ENCODE assay signal across 8 cellular contexts in the genomic region with DNA sequence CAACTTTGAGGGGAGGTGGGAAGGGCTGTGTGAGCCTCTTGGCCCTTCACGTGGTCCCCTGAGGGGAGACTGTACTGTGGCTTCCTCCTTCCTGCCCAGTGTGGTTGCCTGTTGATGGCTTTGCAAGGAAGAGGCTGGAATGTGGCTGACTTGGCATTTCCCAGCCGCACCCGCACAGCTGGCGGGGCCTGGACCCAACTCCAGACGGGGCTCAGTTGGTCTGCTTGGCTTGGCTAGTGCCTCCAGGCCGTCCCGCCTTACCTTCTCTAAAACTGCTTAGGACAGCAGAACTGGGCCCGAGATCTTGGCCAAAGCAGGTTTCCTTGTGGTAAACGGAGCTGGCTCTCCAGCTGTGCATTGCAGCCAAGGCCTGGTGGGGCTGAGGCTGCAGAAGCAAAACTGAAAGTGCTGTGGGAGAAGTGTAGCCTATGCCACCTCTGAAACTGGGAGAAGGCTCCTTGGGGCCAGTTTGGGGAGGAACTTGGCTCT.
A peak's percentile ranks its signal among the peaks of the same experiment; 100 is the strongest.
DNase-seq lines count a peak whose midpoint lies in the region; ATAC-seq and TF ChIP-seq lines count a peak whose summit lies in the region.

No MANE protein-coding gene starts in this region.

- WGBS in thymus: 7% methylated on average over 9 of the region's 9 CpGs

- TF ChIP-seq CTCF in Peyer's patch (IDR thresholded peaks at IDR 0.05): no peak

- H3K36me3 Mint-ChIP-seq in activated CD4-positive, alpha-beta T cell treated with anti-CD3 and anti-CD28 coated beads, Interleukin-2, amount 10 ng/mL, durations not matched to agents 24 days and 14 days (ENCODE audit: low read depth): no peaks in the 10 kb centered on the region

- H3K27me3 ChIP-seq in Peyer's patch (no peaks in the 10 kb centered on the region), thymus (ENCODE audit: control insufficient read depth, insufficient read depth) (no peaks in the 10 kb centered on the region)

- peaks cover 18% of the 10 kb centered on the region for H3K4me1 Mint-ChIP-seq in activated CD4-positive, alpha-beta T cell treated with anti-CD3 and anti-CD28 coated beads, Interleukin-2, amount 10 ng/mL, durations not matched to agents 24 days and 14 days

- intact Hi-C loops in activated CD4-positive, alpha-beta T cell treated with anti-CD3 and anti-CD28 coated beads, Interleukin-2, amount 10 ng/mL, durations not matched to agents 24 days and 14 days (cut with micrococcal nuclease): no loop called here

- H3K4me3 ChIP-seq in Peyer's patch (peak overlapping the region in 1 of 4 donors; percentile 14), thymus (ENCODE audit: low read length) (no peak overlapping the region)

- peak overlapping the region; percentile 10 for H3K4me3 Mint-ChIP-seq in activated CD4-positive, alpha-beta T cell treated with anti-CD3 and anti-CD28 coated beads, Interleukin-2, amount 10 ng/mL, durations not matched to agents 24 days and 14 days

- H3K27ac ChIP-seq in Peyer's patch (no peak overlapping the region), thymus (ENCODE audit: low read depth) (peak overlapping the region; percentile 46)

- H3K9me3 ChIP-seq in Peyer's patch: no peaks in the 10 kb centered on the region
- H3K9me3 ChIP-seq in thymus (ENCODE audit: control insufficient read depth): no peaks in the 10 kb centered on the region

- TF ChIP-seq POLR2A in Peyer's patch (IDR thresholded peaks at IDR 0.05): no peak

- H3K4me1 ChIP-seq in Peyer's patch (no peaks in the 10 kb centered on the region), thymus (ENCODE audit: control insufficient read depth, insufficient read depth, low read length) (no peaks in the 10 kb centered on the region)

- peaks cover 13% of the 10 kb centered on the region for H3K27me3 Mint-ChIP-seq in activated CD4-positive, alpha-beta T cell treated with anti-CD3 and anti-CD28 coated beads, Interleukin-2, amount 10 ng/mL, durations not matched to agents 24 days and 14 days

- ATAC-seq in HG02870 (IDR thresholded peaks at IDR 0.05; ENCODE audit: unreplicated experiment): no peak

- H3K36me3 ChIP-seq in Peyer's patch: no peaks in the 10 kb centered on the region
- H3K36me3 ChIP-seq in thymus (ENCODE audit: control insufficient read depth, insufficient read depth): no peaks in the 10 kb centered on the region

- H3K27ac Mint-ChIP-seq in activated CD4-positive, alpha-beta T cell treated with anti-CD3 and anti-CD28 coated beads, Interleukin-2, amount 10 ng/mL, durations not matched to agents 24 days and 14 days: no peak overlapping the region

- peak; percentile 76 for DNase-seq in activated CD4-positive, alpha-beta T cell treated with anti-CD3 and anti-CD28 coated beads, Interleukin-2, amount 10 ng/mL, durations not matched to agents 24 days and 14 days
- DNase-seq in activated CD4-positive, alpha-beta T cell treated with anti-CD3 and anti-CD28 coated beads for 4 hours: no peak
- DNase-seq in Peyer's patch (peak in 2 of 3 donors; percentile 18 to 53), iris pigment epithelial cell (ENCODE audit: low read depth) (peak; percentile 47), amniotic stem cell (lab: John Stamatoyannopoulos, UW) (no peak)
- DNase-seq in activated naive CD4-positive, alpha-beta T cell (lab: John Stamatoyannopoulos, UW): no peak

- no peaks in the 10 kb centered on the region for H3K9me3 Mint-ChIP-seq in activated CD4-positive, alpha-beta T cell treated with anti-CD3 and anti-CD28 coated beads, Interleukin-2, amount 10 ng/mL, durations not matched to agents 24 days and 14 days

Comparison
In these comparisons a context has a peak if more than half of its experiments do, and no peak if none do; other contexts are left out.
1. DNase-seq: peak in activated CD4-positive, alpha-beta T cell treated with anti-CD3 and anti-CD28 coated beads, Interleukin-2, amount 10 ng/mL, durations not matched to agents 24 days and 14 days (single experiment), Peyer's patch (2 of 3) and iris pigment epithelial cell (single experiment); none in activated CD4-positive, alpha-beta T cell treated with anti-CD3 and anti-CD28 coated beads for 4 hours (0 of 2), amniotic stem cell (single experiment) and activated naive CD4-positive, alpha-beta T cell (0 of 4).